In the genomic region with DNA sequence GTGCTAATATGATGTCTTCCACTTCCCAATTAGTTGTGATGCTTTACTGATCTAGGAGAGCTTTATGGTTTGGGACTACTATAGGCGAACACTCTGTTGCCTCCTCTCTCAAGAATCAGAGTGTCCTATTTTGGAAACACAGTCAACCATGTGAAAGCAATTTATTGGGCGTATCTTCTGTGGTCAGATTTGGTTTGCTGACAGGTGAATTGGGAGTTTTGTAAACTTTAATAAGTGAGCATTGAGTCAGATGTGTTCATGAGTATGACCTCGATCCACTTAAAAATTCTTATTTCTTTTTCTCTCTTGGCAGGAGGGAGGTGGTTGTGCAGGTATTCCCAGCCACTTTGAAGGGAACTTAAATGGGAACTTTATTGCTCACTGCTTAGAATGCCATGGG, we compare ENCODE assay signal across 25 cellular contexts. TPM values are rescaled to one million over a fixed set of nuclear protein-coding genes. Genes with fewer than 3 reads are reported as not detected.
DNase-seq lines count a peak whose midpoint lies in the region; ATAC-seq and TF ChIP-seq lines count a peak whose summit lies in the region.
"Had no signal": no experiment of that assay in that cellular context is flagged by ENCODE, and none has a peak within 500 bp of the region (broad histone marks: within the 10 kb centered on the region; RNA-seq: fewer than 3 reads in every experiment).

No MANE protein-coding gene starts in this region.

- H3K4me1 ChIP-seq in subcutaneous abdominal adipose tissue (ENCODE audit: control insufficient read depth in 5 of 5, insufficient read depth in 5 of 5, low read length in 5 of 5) = peaks cover 3 to 86% (median 82%) of the 10 kb centered on the region in 5 donors

- intact Hi-C loops in activated B cell treated with CpG ODN at 0.5 μM for 24 hours (cut with micrococcal nuclease) (loop anchor here (1.0 kb wide), 1 partner anchor 10 kb away; no protein-coding TSS in a partner anchor), sciatic nerve (cut with DNase I) (no loop called here)

- H3K27ac Mint-ChIP-seq in activated B cell treated with CpG ODN at 0.5 μM for 24 hours = peak overlapping the region; percentile 47
- H3K27ac Mint-ChIP-seq: CD8-positive, alpha-beta memory T cell had no signal

- no peaks in the 10 kb centered on the region for H3K27me3 Mint-ChIP-seq in activated B cell treated with CpG ODN at 0.5 μM for 24 hours

- DNase-seq in HL-60 (ENCODE audit: low read depth in 1 of 2, low spot score in 1 of 2) (no peak), activated B cell treated with CpG ODN at 0.5 μM for 24 hours (no peak), myocyte (ENCODE audit: low read depth) (peak; percentile 59), sciatic nerve (ENCODE audit: low spot score) (no peak), NCI-H2081 treated with DMSO at 0.1 percent for 48 hours (lab: John Stamatoyannopoulos, UW) (no peak), D341Med (ENCODE audit: low spot score) (no peak)
- DNase-seq in stimulated activated CD4-positive, alpha-beta T cell treated with anti-CD3 and anti-CD28 coated beads, Interleukin-12 subunit alpha, Interleukin-12 subunit beta, amount 100 ng/mL, for 4 hours = no peak
- DNase-seq: Calu3; CD8-positive, alpha-beta memory T cell; DMS53; GOT3; HCEC 1CT; Kasumi-1; MM.1S; NCI-H1092; NCI-H1436; NCI-H187 treated with DMSO at 0.1 percent for 48 hours; NCI-H226; NCI-H510A treated with DMSO at 0.1 percent for 48 hours; NCI-H748 treated with DMSO at 0.1 percent for 48 hours; NK-92 treated with Interleukin-12 subunit alpha and Interleukin-12 subunit beta, amount 100 ng/mL, for 24 hours; Peyer's patch; T-helper 1 cell had no signal

- H3K9ac ChIP-seq in subcutaneous abdominal adipose tissue (ENCODE audit: low read length in 5 of 5) = no peak overlapping the region

- H3K4me3 Mint-ChIP-seq in activated B cell treated with CpG ODN at 0.5 μM for 24 hours = peak overlapping the region; percentile 12
- H3K4me3 Mint-ChIP-seq: CD8-positive, alpha-beta memory T cell had no signal

- no peaks in the 10 kb centered on the region for H3K9me3 ChIP-seq in subcutaneous abdominal adipose tissue (ENCODE audit: control insufficient read depth in 5 of 5, low read length in 5 of 5)
- H3K9me3 ChIP-seq: Peyer's patch had no signal

- peaks cover 19% of the 10 kb centered on the region for H3K36me3 Mint-ChIP-seq in activated B cell treated with CpG ODN at 0.5 μM for 24 hours (ENCODE audit: low read depth)

- H3K9me3 Mint-ChIP-seq in activated B cell treated with CpG ODN at 0.5 μM for 24 hours = no peaks in the 10 kb centered on the region
- H3K9me3 Mint-ChIP-seq: CD8-positive, alpha-beta memory T cell had no signal

- no peak for TF ChIP-seq CTCF in HL-60 (IDR thresholded peaks at IDR 0.05; ENCODE audit: insufficient read depth, low read length)
- no peak for TF ChIP-seq CTCF in activated B cell treated with CpG ODN at 0.5 μM for 24 hours (IDR thresholded peaks at IDR 0.05)

- peak overlapping the region; percentile 4; the same call in 1 of the 2 replicates for H3K27ac ChIP-seq in HL-60 (replicated peaks)
- H3K27ac ChIP-seq in subcutaneous abdominal adipose tissue (ENCODE audit: low read depth, low read length) = peak overlapping the region; percentile 73
- H3K27ac ChIP-seq: C4-2B, Peyer's patch had no signal

- H3K4me3 ChIP-seq in HL-60 (replicated peaks; ENCODE audit: insufficient read depth, low read length) (no peak overlapping the region), subcutaneous abdominal adipose tissue (ENCODE audit: low read depth in 1 of 5, low read length in 5 of 5) (no peak overlapping the region)
- H3K4me3 ChIP-seq: Peyer's patch had no signal

- H3K27me3 ChIP-seq in HL-60 (ENCODE audit: insufficient read depth, poor library complexity, severe bottlenecking) (no peaks in the 10 kb centered on the region), subcutaneous abdominal adipose tissue (ENCODE audit: control insufficient read depth in 5 of 5, insufficient read depth in 4 of 5, low read length in 5 of 5) (no peaks in the 10 kb centered on the region)
- H3K27me3 ChIP-seq: Peyer's patch had no signal

- CTCF ChIA-PET in activated B cell treated with CpG ODN at 0.5 μM for 24 hours (lab: Charles Lee) = no interaction called here

- H3K36me3 ChIP-seq in subcutaneous abdominal adipose tissue (ENCODE audit: control insufficient read depth in 5 of 5, insufficient read depth in 5 of 5, low read length in 5 of 5) = peaks cover 3 to 7% (median 6%) of the 10 kb centered on the region in 5 donors
- H3K36me3 ChIP-seq: Peyer's patch had no signal

- peaks cover 79% of the 10 kb centered on the region for H3K4me1 Mint-ChIP-seq in activated B cell treated with CpG ODN at 0.5 μM for 24 hours

- ATAC-seq in activated B cell treated with CpG ODN at 0.5 μM for 24 hours (ENCODE audit: low read depth) (no peak), sciatic nerve (no peak)

- POLR2A ChIA-PET in activated B cell treated with CpG ODN at 0.5 μM for 24 hours (lab: Charles Lee) = no interaction called here

RNA-seq across cellular contexts. Expression of gene CAT, which starts 4.4 kb away (rescaled TPM):
- total RNA-seq in activated B cell treated with CpG ODN at 0.5 μM for 24 hours = 79.8 and 81.2 TPM in 2 replicates
- 80.7 and 145 TPM in 2 replicates for total RNA-seq in myocyte
- polyA plus RNA-seq in myocyte (2012) = 30.8 TPM
- total RNA-seq in sciatic nerve = 82.6 TPM
